2 cellular contexts compared by ENCODE assay signal in the genomic region with DNA sequence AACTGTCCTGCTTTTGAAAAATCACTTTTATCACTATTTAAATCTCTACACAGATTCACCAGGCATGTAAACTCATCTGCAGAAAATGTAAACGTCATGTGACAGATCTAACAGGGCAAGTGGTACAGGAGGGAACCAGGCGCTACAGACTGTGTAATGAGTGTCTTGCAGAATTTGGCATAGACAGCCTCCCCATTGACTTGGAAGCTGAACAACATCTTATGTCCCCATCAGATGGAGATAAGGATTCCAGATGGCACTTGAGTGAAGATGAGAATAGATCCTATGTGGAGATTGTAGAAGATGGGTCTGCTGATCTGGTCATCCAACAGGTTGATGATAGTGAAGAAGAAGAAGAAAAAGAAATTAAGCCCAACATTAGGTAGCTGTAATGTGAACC.
TF ChIP-seq lines count a peak whose summit lies in the region.

No MANE protein-coding gene starts in this region.

TF ChIP-seq in SK-N-SH, 30 proteins besides CTCF, POLR2A, EP300 and RAD21:
- TF ChIP-seq FOXJ3 (CRISPR knock-in tag; IDR thresholded peaks at IDR 0.05) (no peak), SIN3A (IDR thresholded peaks at IDR 0.05; ENCODE audit: borderline replicate concordance, low read depth, low read length) (no peak), TCF12 (IDR thresholded peaks at IDR 0.05) (no peak), RFX5 (IDR thresholded peaks at IDR 0.05; ENCODE audit: low read length) (no peak), SMC3 (IDR thresholded peaks at IDR 0.05; ENCODE audit: low read depth, low read length) (no peak), TAF1 (IDR thresholded peaks at IDR 0.05; ENCODE audit: borderline replicate concordance, low read depth, low read length) (no peak), RXRA (IDR thresholded peaks at IDR 0.05; ENCODE audit: borderline replicate concordance, low read depth) (no peak), GATA2 (CRISPR knock-in tag; IDR thresholded peaks at IDR 0.05) (no peak; the same call in 1 of the 2 replicates)
- TF ChIP-seq, protein P1, sequence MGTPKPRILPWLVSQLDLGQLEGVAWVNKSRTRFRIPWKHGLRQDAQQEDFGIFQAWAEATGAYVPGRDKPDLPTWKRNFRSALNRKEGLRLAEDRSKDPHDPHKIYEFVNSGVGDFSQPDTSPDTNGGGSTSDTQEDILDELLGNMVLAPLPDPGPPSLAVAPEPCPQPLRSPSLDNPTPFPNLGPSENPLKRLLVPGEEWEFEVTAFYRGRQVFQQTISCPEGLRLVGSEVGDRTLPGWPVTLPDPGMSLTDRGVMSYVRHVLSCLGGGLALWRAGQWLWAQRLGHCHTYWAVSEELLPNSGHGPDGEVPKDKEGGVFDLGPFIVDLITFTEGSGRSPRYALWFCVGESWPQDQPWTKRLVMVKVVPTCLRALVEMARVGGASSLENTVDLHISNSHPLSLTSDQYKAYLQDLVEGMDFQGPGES (IDR thresholded peaks at IDR 0.05; ENCODE audit: low read depth, low read length): no peak

TF ChIP-seq in SK-N-SH treated with all-trans-retinoic acid at 6 μM for 48 hours, 23 proteins besides CTCF, POLR2A, EP300 and RAD21:
- TF ChIP-seq ZNF70 (CRISPR knock-in tag; IDR thresholded peaks at IDR 0.05) (no peak), PPARA (CRISPR knock-in tag; IDR thresholded peaks at IDR 0.05; ENCODE audit: borderline replicate concordance) (no peak), ISL1 (CRISPR knock-in tag; IDR thresholded peaks at IDR 0.05) (no peak), TCF4 (CRISPR knock-in tag; IDR thresholded peaks at IDR 0.05; ENCODE audit: borderline replicate concordance) (no peak), ZC3H10 (CRISPR knock-in tag; IDR thresholded peaks at IDR 0.05) (no peak), OSR1 (CRISPR knock-in tag; IDR thresholded peaks at IDR 0.05) (no peak), ESRRG (CRISPR knock-in tag; IDR thresholded peaks at IDR 0.05) (no peak), ARNTL (CRISPR knock-in tag; IDR thresholded peaks at IDR 0.05; ENCODE audit: borderline replicate concordance, low read depth) (no peak), BACH2 (CRISPR knock-in tag; IDR thresholded peaks at IDR 0.05; ENCODE audit: borderline replicate concordance) (no peak)
- TF ChIP-seq, protein P2, sequence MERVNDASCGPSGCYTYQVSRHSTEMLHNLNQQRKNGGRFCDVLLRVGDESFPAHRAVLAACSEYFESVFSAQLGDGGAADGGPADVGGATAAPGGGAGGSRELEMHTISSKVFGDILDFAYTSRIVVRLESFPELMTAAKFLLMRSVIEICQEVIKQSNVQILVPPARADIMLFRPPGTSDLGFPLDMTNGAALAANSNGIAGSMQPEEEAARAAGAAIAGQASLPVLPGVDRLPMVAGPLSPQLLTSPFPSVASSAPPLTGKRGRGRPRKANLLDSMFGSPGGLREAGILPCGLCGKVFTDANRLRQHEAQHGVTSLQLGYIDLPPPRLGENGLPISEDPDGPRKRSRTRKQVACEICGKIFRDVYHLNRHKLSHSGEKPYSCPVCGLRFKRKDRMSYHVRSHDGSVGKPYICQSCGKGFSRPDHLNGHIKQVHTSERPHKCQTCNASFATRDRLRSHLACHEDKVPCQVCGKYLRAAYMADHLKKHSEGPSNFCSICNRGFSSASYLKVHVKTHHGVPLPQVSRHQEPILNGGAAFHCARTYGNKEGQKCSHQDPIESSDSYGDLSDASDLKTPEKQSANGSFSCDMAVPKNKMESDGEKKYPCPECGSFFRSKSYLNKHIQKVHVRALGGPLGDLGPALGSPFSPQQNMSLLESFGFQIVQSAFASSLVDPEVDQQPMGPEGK (CRISPR knock-in tag; IDR thresholded peaks at IDR 0.05; ENCODE audit: borderline replicate concordance): no peak
- TF ChIP-seq, protein P3, sequence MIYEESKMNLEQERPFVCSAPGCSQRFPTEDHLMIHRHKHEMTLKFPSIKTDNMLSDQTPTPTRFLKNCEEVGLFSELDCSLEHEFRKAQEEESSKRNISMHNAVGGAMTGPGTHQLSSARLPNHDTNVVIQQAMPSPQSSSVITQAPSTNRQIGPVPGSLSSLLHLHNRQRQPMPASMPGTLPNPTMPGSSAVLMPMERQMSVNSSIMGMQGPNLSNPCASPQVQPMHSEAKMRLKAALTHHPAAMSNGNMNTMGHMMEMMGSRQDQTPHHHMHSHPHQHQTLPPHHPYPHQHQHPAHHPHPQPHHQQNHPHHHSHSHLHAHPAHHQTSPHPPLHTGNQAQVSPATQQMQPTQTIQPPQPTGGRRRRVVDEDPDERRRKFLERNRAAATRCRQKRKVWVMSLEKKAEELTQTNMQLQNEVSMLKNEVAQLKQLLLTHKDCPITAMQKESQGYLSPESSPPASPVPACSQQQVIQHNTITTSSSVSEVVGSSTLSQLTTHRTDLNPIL (CRISPR knock-in tag; IDR thresholded peaks at IDR 0.05; ENCODE audit: low read depth): no peak
TF ChIP-seq in SK-N-SH treated with all-trans-retinoic acid at 6 μM for 48 hours: peak in this region for 0.
